ENCODE assay signal across 31 cellular contexts in genomic region chr12:114174326-114174725, GRCh38.
"Had no signal": no experiment of that assay in that cellular context is flagged by ENCODE, and none has a peak within 500 bp of the region (broad histone marks: within the 10 kb centered on the region; RNA-seq: fewer than 3 reads in every experiment).

No MANE protein-coding gene starts in this region.

- DNase-seq: activated CD4-positive, alpha-beta memory T cell treated with anti-CD3 and anti-CD28 coated beads, Interleukin-2, amount 10 ng/mL, durations not matched to agents 7 days and 5 days; activated CD4-positive, alpha-beta T cell treated with anti-CD3 and anti-CD28 coated beads for 1 hour; activated CD4-positive, alpha-beta T cell treated with anti-CD3 and anti-CD28 coated beads for 48 hours; activated CD4-positive, CD25-positive, alpha-beta regulatory T cell; activated CD8-positive, alpha-beta memory T cell treated with anti-CD3 and anti-CD28 coated beads for 24 hours; activated CD8-positive, alpha-beta memory T cell treated with anti-CD3 and anti-CD28 coated beads, Interleukin-2, amount 10 ng/mL, durations not matched to agents 7 days and 5 days; activated CD8-positive, alpha-beta memory T cell treated with anti-CD3 and anti-CD28 coated beads, Interleukin-2, amount 50 U/mL, for 48 hours; activated effector memory CD4-positive, alpha-beta T cell treated with Interleukin-2 at 50 U/mL for 16 hours; activated naive CD4-positive, alpha-beta T cell treated with anti-CD3 and anti-CD28 coated beads, Interleukin-2, amount 10 ng/mL, durations not matched to agents 7 days and 5 days; activated naive CD8-positive, alpha-beta T cell treated with anti-CD3 and anti-CD28 coated beads, Interleukin-2, amount 50 U/mL, for 24 hours; activated T-cell treated with anti-CD3 and anti-CD28 coated beads, Interleukin-2, amount 50 U/mL, for 48 hours; anterior cingulate cortex; central memory CD4-positive, alpha-beta T cell; Karpas-422; KBM-7; NCI-H1105; NCI-H1417 treated with DMSO at 0.1 percent for 48 hours; NCI-H187 treated with DMSO at 0.1 percent for 48 hours; NCI-H2227 treated with DMSO at 0.1 percent for 48 hours; NCI-H446; NCI-H524 treated with DMSO at 0.1 percent for 48 hours; NK-92 treated with Interleukin-12 subunit alpha and Interleukin-12 subunit beta, amount 100 ng/mL, for 24 hours; PC-3; Peyer's patch; RPMI8226; SW 1271; T-helper 1 cell; T-helper 2 cell; T-helper 9 cell; WERI-Rb-1 had no signal

- ATAC-seq: activated CD8-positive, alpha-beta memory T cell treated with anti-CD3 and anti-CD28 coated beads, Interleukin-2, amount 10 ng/mL, durations not matched to agents 7 days and 5 days; activated naive CD8-positive, alpha-beta T cell treated with anti-CD3 and anti-CD28 coated beads, Interleukin-2, amount 50 U/mL, for 24 hours; PC-3 had no signal

- FAIRE-seq: bronchial epithelial cell had no signal
